1 cellular context compared by ENCODE assay signal in the genomic region with DNA sequence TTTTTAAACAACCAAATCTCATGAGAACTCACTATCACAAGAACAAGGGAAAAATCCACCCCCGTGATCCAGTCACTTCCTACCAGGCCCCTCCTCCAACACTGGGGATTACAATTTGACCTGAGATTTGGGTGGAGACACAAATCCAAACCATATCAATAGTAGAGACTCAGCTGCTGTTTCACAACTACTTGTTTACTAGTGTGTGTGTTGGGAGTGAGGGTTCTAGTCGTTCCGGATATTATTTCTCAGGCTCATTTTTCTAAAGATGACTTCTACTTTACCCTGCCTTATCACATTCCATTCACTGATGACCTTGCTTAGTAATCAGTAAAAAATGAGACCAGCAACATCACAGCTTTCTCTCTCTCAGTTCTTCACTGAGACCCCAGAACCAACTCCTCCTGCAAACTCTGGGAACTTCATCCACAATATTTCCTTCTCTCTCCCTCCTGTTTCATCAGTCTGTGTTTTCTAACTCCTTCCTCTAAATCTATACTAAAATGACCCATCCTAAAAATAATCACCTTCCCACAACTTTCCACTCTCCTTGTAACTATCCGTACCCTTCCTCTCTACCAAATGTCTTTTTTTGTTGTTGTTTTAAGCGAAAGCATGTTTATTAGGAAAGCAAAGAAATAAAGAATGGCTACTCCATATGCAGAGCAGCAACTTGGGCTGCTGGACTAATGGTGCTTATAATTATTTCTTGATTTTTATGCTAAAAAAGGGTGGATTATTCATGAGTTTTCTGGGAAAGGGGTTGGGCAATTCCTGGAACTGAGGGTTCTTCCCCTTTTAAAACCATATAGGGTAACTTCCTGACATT.
A peak's percentile ranks its signal among the peaks of the same experiment; 100 is the strongest.
TF ChIP-seq lines count a peak whose summit lies in the region.

No MANE protein-coding gene starts in this region.

TF ChIP-seq in HepG2, 621 proteins besides CTCF, POLR2A, EP300 and RAD21 (continued from another document and continues in another):
- TF ChIP-seq, protein P1, sequence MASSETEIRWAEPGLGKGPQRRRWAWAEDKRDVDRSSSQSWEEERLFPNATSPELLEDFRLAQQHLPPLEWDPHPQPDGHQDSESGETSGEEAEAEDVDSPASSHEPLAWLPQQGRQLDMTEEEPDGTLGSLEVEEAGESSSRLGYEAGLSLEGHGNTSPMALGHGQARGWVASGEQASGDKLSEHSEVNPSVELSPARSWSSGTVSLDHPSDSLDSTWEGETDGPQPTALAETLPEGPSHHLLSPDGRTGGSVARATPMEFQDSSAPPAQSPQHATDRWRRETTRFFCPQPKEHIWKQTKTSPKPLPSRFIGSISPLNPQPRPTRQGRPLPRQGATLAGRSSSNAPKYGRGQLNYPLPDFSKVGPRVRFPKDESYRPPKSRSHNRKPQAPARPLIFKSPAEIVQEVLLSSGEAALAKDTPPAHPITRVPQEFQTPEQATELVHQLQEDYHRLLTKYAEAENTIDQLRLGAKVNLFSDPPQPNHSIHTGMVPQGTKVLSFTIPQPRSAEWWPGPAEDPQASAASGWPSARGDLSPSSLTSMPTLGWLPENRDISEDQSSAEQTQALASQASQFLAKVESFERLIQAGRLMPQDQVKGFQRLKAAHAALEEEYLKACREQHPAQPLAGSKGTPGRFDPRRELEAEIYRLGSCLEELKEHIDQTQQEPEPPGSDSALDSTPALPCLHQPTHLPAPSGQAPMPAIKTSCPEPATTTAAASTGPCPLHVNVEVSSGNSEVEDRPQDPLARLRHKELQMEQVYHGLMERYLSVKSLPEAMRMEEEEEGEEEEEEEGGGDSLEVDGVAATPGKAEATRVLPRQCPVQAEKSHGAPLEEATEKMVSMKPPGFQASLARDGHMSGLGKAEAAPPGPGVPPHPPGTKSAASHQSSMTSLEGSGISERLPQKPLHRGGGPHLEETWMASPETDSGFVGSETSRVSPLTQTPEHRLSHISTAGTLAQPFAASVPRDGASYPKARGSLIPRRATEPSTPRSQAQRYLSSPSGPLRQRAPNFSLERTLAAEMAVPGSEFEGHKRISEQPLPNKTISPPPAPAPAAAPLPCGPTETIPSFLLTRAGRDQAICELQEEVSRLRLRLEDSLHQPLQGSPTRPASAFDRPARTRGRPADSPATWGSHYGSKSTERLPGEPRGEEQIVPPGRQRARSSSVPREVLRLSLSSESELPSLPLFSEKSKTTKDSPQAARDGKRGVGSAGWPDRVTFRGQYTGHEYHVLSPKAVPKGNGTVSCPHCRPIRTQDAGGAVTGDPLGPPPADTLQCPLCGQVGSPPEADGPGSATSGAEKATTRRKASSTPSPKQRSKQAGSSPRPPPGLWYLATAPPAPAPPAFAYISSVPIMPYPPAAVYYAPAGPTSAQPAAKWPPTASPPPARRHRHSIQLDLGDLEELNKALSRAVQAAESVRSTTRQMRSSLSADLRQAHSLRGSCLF (CRISPR knock-in tag; IDR thresholded peaks at IDR 0.05; ENCODE audit: borderline replicate concordance), result no peak
- TF ChIP-seq, protein P2, sequence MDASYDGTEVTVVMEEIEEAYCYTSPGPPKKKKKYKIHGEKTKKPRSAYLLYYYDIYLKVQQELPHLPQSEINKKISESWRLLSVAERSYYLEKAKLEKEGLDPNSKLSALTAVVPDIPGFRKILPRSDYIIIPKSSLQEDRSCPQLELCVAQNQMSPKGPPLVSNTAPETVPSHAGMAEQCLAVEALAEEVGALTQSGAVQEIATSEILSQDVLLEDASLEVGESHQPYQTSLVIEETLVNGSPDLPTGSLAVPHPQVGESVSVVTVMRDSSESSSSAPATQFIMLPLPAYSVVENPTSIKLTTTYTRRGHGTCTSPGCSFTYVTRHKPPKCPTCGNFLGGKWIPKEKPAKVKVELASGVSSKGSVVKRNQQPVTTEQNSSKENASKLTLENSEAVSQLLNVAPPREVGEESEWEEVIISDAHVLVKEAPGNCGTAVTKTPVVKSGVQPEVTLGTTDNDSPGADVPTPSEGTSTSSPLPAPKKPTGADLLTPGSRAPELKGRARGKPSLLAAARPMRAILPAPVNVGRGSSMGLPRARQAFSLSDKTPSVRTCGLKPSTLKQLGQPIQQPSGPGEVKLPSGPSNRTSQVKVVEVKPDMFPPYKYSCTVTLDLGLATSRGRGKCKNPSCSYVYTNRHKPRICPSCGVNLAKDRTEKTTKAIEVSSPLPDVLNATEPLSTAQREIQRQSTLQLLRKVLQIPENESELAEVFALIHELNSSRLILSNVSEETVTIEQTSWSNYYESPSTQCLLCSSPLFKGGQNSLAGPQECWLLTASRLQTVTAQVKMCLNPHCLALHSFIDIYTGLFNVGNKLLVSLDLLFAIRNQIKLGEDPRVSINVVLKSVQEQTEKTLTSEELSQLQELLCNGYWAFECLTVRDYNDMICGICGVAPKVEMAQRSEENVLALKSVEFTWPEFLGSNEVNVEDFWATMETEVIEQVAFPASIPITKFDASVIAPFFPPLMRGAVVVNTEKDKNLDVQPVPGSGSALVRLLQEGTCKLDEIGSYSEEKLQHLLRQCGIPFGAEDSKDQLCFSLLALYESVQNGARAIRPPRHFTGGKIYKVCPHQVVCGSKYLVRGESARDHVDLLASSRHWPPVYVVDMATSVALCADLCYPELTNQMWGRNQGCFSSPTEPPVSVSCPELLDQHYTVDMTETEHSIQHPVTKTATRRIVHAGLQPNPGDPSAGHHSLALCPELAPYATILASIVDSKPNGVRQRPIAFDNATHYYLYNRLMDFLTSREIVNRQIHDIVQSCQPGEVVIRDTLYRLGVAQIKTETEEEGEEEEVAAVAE (CRISPR knock-in tag; IDR thresholded peaks at IDR 0.05; ENCODE audit: borderline replicate concordance), result no peak
- TF ChIP-seq ZFP62 (CRISPR knock-in tag; IDR thresholded peaks at IDR 0.05), result no peak
- TF ChIP-seq MTF1 (CRISPR knock-in tag; IDR thresholded peaks at IDR 0.05), result no peak
- TF ChIP-seq DR1 (CRISPR knock-in tag; IDR thresholded peaks at IDR 0.05), result no peak
- TF ChIP-seq ZNF124 (CRISPR knock-in tag; IDR thresholded peaks at IDR 0.05), result no peak
- peak; percentile 60; the same call in 1 of the 2 replicates for TF ChIP-seq MED1 (CRISPR knock-in tag; IDR thresholded peaks at IDR 0.05)
- peak; percentile 39 for TF ChIP-seq TEAD3 (CRISPR knock-in tag; optimal IDR thresholded peaks at IDR 0.05; ENCODE audit: borderline replicate concordance)
- TF ChIP-seq RFXAP (CRISPR knock-in tag; IDR thresholded peaks at IDR 0.05; ENCODE audit: borderline replicate concordance), result no peak
- TF ChIP-seq SOX13 (IDR thresholded peaks at IDR 0.05), result no peak
- TF ChIP-seq SOX13 (CRISPR knock-in tag; conservative IDR thresholded peaks at IDR 0.05 in 1 of 2, IDR thresholded peaks at IDR 0.05 in 1 of 2), result peak in 1 of 2 experiments; percentile 36; a peak in 1 of 4 replicates
- no peak for TF ChIP-seq ZNF17 (CRISPR knock-in tag; IDR thresholded peaks at IDR 0.05)
- TF ChIP-seq HMG20A (CRISPR knock-in tag; IDR thresholded peaks at IDR 0.05; ENCODE audit: borderline replicate concordance), result peak; percentile 5; the same call in 1 of the 2 replicates
- no peak for TF ChIP-seq CC2D1A (CRISPR knock-in tag; IDR thresholded peaks at IDR 0.05)
- TF ChIP-seq, protein P3, sequence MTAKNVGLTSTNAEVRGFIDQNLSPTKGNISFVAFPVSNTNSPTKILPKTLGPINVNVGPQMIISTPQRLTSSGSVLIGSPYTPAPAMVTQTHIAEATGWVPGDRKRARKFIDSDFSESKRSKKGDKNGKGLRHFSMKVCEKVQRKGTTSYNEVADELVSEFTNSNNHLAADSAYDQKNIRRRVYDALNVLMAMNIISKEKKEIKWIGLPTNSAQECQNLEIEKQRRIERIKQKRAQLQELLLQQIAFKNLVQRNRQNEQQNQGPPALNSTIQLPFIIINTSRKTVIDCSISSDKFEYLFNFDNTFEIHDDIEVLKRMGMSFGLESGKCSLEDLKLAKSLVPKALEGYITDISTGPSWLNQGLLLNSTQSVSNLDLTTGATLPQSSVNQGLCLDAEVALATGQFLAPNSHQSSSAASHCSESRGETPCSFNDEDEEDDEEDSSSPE (CRISPR knock-in tag; IDR thresholded peaks at IDR 0.05), result no peak
- TF ChIP-seq TBP (CRISPR knock-in tag; IDR thresholded peaks at IDR 0.05), result no peak
- no peak for TF ChIP-seq ZNF432 (CRISPR knock-in tag; IDR thresholded peaks at IDR 0.05; ENCODE audit: borderline replicate concordance)
- TF ChIP-seq KDM5B (CRISPR knock-in tag; IDR thresholded peaks at IDR 0.05; ENCODE audit: borderline replicate concordance), result no peak
- TF ChIP-seq ATF7 (IDR thresholded peaks at IDR 0.05), result no peak
- TF ChIP-seq ATF7 (CRISPR knock-in tag; IDR thresholded peaks at IDR 0.05), result no peak
- no peak for TF ChIP-seq ZNF225 (CRISPR knock-in tag; IDR thresholded peaks at IDR 0.05)
- TF ChIP-seq ZNF331 (CRISPR knock-in tag; IDR thresholded peaks at IDR 0.05), result no peak
- TF ChIP-seq HNF4G (IDR thresholded peaks at IDR 0.05; ENCODE audit: borderline replicate concordance, low read depth, low read length), result no peak
- no peak for TF ChIP-seq HNF4G (CRISPR knock-in tag; IDR thresholded peaks at IDR 0.05; ENCODE audit: borderline replicate concordance, low read depth)
- TF ChIP-seq, protein P4, sequence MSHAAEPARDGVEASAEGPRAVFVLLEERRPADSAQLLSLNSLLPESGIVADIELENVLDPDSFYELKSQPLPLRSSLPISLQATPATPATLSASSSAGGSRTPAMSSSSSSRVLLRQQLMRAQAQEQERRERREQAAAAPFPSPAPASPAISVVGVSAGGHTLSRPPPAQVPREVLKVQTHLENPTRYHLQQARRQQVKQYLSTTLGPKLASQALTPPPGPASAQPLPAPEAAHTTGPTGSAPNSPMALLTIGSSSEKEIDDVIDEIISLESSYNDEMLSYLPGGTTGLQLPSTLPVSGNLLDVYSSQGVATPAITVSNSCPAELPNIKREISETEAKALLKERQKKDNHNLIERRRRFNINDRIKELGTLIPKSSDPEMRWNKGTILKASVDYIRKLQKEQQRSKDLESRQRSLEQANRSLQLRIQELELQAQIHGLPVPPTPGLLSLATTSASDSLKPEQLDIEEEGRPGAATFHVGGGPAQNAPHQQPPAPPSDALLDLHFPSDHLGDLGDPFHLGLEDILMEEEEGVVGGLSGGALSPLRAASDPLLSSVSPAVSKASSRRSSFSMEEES (CRISPR knock-in tag; IDR thresholded peaks at IDR 0.05), result no peak
- TF ChIP-seq, protein P5, sequence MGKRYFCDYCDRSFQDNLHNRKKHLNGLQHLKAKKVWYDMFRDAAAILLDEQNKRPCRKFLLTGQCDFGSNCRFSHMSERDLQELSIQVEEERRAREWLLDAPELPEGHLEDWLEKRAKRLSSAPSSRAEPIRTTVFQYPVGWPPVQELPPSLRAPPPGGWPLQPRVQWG (CRISPR knock-in tag; IDR thresholded peaks at IDR 0.05; ENCODE audit: borderline replicate concordance, low read depth), result no peak
- no peak for TF ChIP-seq ZNF326 (CRISPR knock-in tag; IDR thresholded peaks at IDR 0.05; ENCODE audit: borderline replicate concordance)
- peak; percentile 58; the same call in 1 of the 2 replicates for TF ChIP-seq FOSL1 (CRISPR knock-in tag; IDR thresholded peaks at IDR 0.05; ENCODE audit: borderline replicate concordance)
- TF ChIP-seq ZNF589 (CRISPR knock-in tag; conservative IDR thresholded peaks at IDR 0.05), result no peak
- TF ChIP-seq TCF12 (IDR thresholded peaks at IDR 0.05), result no peak
- TF ChIP-seq TCF12 (CRISPR knock-in tag; IDR thresholded peaks at IDR 0.05), result no peak
- no peak for TF ChIP-seq PHF5A (CRISPR knock-in tag; IDR thresholded peaks at IDR 0.05; ENCODE audit: low read depth, unreplicated experiment)
- no peak for TF ChIP-seq ZBTB21 (CRISPR knock-in tag; IDR thresholded peaks at IDR 0.05)
- TF ChIP-seq ZZZ3 (CRISPR knock-in tag; IDR thresholded peaks at IDR 0.05; ENCODE audit: borderline replicate concordance), result no peak
- TF ChIP-seq ZNF205 (CRISPR knock-in tag; IDR thresholded peaks at IDR 0.05), result no peak
- no peak for TF ChIP-seq TBX3 (IDR thresholded peaks at IDR 0.05; ENCODE audit: borderline replicate concordance)
- peak; percentile 41; the same call in 1 of the 2 replicates for TF ChIP-seq SOX5 (CRISPR knock-in tag; IDR thresholded peaks at IDR 0.05; ENCODE audit: borderline replicate concordance)
- TF ChIP-seq, protein P6, sequence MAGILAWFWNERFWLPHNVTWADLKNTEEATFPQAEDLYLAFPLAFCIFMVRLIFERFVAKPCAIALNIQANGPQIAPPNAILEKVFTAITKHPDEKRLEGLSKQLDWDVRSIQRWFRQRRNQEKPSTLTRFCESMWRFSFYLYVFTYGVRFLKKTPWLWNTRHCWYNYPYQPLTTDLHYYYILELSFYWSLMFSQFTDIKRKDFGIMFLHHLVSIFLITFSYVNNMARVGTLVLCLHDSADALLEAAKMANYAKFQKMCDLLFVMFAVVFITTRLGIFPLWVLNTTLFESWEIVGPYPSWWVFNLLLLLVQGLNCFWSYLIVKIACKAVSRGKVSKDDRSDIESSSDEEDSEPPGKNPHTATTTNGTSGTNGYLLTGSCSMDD (CRISPR knock-in tag; IDR thresholded peaks at IDR 0.05), result no peak
- TF ChIP-seq ZNF775 (CRISPR knock-in tag; IDR thresholded peaks at IDR 0.05; ENCODE audit: borderline replicate concordance), result no peak
- TF ChIP-seq, protein P7, sequence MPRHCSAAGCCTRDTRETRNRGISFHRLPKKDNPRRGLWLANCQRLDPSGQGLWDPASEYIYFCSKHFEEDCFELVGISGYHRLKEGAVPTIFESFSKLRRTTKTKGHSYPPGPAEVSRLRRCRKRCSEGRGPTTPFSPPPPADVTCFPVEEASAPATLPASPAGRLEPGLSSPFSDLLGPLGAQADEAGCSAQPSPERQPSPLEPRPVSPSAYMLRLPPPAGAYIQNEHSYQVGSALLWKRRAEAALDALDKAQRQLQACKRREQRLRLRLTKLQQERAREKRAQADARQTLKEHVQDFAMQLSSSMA (CRISPR knock-in tag; IDR thresholded peaks at IDR 0.05), result no peak
- no peak for TF ChIP-seq ZBTB1 (CRISPR knock-in tag; IDR thresholded peaks at IDR 0.05; ENCODE audit: borderline replicate concordance)
- TF ChIP-seq, protein P8, sequence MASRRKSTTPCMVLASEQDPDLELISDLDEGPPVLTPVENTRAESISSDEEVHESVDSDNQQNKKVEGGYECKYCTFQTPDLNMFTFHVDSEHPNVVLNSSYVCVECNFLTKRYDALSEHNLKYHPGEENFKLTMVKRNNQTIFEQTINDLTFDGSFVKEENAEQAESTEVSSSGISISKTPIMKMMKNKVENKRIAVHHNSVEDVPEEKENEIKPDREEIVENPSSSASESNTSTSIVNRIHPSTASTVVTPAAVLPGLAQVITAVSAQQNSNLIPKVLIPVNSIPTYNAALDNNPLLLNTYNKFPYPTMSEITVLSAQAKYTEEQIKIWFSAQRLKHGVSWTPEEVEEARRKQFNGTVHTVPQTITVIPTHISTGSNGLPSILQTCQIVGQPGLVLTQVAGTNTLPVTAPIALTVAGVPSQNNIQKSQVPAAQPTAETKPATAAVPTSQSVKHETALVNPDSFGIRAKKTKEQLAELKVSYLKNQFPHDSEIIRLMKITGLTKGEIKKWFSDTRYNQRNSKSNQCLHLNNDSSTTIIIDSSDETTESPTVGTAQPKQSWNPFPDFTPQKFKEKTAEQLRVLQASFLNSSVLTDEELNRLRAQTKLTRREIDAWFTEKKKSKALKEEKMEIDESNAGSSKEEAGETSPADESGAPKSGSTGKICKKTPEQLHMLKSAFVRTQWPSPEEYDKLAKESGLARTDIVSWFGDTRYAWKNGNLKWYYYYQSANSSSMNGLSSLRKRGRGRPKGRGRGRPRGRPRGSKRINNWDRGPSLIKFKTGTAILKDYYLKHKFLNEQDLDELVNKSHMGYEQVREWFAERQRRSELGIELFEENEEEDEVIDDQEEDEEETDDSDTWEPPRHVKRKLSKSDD (CRISPR knock-in tag; IDR thresholded peaks at IDR 0.05; ENCODE audit: low read depth), result no peak
- TF ChIP-seq ZNF496 (CRISPR knock-in tag; IDR thresholded peaks at IDR 0.05; ENCODE audit: insufficient replicate concordance), result no peak
- no peak for TF ChIP-seq MAFG (CRISPR knock-in tag; IDR thresholded peaks at IDR 0.05)
- TF ChIP-seq SNAPC2 (CRISPR knock-in tag; IDR thresholded peaks at IDR 0.05), result no peak
- no peak for TF ChIP-seq SCMH1 (CRISPR knock-in tag; IDR thresholded peaks at IDR 0.05; ENCODE audit: borderline replicate concordance)
- no peak for TF ChIP-seq REXO4 (CRISPR knock-in tag; IDR thresholded peaks at IDR 0.05; ENCODE audit: borderline replicate concordance)
- peak; percentile 59 for TF ChIP-seq FOSL2 (CRISPR knock-in tag; IDR thresholded peaks at IDR 0.05)
